Comparison of ENCODE assay signal across 23 cellular contexts in the genomic region with DNA sequence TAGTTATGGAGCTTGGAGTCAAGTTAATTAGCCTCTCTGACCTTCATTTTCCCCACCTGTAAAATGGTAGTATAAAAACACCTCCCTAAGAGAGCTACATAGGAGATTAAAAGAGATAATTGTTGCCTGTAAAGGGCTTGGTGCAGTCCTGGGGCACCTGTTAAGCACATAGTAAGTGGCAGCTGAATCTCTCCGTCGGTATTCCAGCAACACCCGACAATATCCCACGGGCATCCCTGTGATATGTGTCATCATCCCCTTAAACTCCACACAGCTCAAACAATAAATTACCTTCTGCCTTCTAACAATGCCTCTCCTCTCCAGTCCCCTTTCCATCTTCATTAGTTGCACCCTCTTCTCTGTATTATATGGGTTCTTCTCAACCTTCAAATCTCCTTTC.
"Had no signal": no experiment of that assay in that cellular context is flagged by ENCODE, and none has a peak within 500 bp of the region (broad histone marks: within the 10 kb centered on the region; RNA-seq: fewer than 3 reads in every experiment).

No MANE protein-coding gene starts in this region.

- H3K27ac Mint-ChIP-seq: dendritic cell treated with granulocyte-macrophage colony-stimulating factor and Interleukin-4, amounts not matched to agents 40 ng/mL and 50 ng/mL, for 4 days; effector memory CD8-positive, alpha-beta T cell; endodermal cell had no signal

- H3K4me1 Mint-ChIP-seq: endodermal cell had no signal

- H3K36me3 ChIP-seq: colonic mucosa, esophagus muscularis mucosa, esophagus squamous epithelium, gastrocnemius medialis, gastroesophageal sphincter, heart left ventricle, heart right ventricle had no signal

- H3K27ac ChIP-seq: colonic mucosa, coronary artery, dorsolateral prefrontal cortex, epithelial cell of prostate, esophagus muscularis mucosa, esophagus squamous epithelium, foreskin keratinocyte, gastrocnemius medialis, gastroesophageal sphincter, heart left ventricle, heart right ventricle had no signal

- H3K4me1 ChIP-seq: colonic mucosa, esophagus muscularis mucosa, esophagus squamous epithelium, foreskin keratinocyte, gastrocnemius medialis, gastroesophageal sphincter, heart left ventricle, heart right ventricle had no signal

- H3K9me3 Mint-ChIP-seq: dendritic cell treated with granulocyte-macrophage colony-stimulating factor and Interleukin-4, amounts not matched to agents 40 ng/mL and 50 ng/mL, for 4 days; effector memory CD8-positive, alpha-beta T cell; endodermal cell had no signal

- H3K4me3 Mint-ChIP-seq: dendritic cell treated with granulocyte-macrophage colony-stimulating factor and Interleukin-4, amounts not matched to agents 40 ng/mL and 50 ng/mL, for 4 days; effector memory CD8-positive, alpha-beta T cell; endodermal cell had no signal

- H3K27me3 ChIP-seq: colonic mucosa, dorsolateral prefrontal cortex, foreskin keratinocyte, gastrocnemius medialis had no signal

- DNase-seq: colonic mucosa; cortex of kidney; dermis blood vessel endothelial cell; dorsolateral prefrontal cortex; effector CD4-positive, alpha-beta T cell; effector CD8-positive, alpha-beta T cell; effector memory CD4-positive, alpha-beta T cell; effector memory CD8-positive, alpha-beta T cell; endodermal cell; erythroblast; esophagus squamous epithelium; foreskin fibroblast; foreskin keratinocyte; foreskin melanocyte; gastrocnemius medialis; glutamatergic neuron; heart left ventricle; heart right ventricle had no signal

- H3K9me3 ChIP-seq: colonic mucosa, esophagus muscularis mucosa, esophagus squamous epithelium, gastrocnemius medialis, gastroesophageal sphincter, heart left ventricle, heart right ventricle had no signal

- H3K4me3 ChIP-seq: colonic mucosa, coronary artery, dorsolateral prefrontal cortex, esophagus muscularis mucosa, esophagus squamous epithelium, gastrocnemius medialis, gastroesophageal sphincter, heart left ventricle, heart right ventricle had no signal
